9 cellular contexts compared by ENCODE assay signal in the genomic region with DNA sequence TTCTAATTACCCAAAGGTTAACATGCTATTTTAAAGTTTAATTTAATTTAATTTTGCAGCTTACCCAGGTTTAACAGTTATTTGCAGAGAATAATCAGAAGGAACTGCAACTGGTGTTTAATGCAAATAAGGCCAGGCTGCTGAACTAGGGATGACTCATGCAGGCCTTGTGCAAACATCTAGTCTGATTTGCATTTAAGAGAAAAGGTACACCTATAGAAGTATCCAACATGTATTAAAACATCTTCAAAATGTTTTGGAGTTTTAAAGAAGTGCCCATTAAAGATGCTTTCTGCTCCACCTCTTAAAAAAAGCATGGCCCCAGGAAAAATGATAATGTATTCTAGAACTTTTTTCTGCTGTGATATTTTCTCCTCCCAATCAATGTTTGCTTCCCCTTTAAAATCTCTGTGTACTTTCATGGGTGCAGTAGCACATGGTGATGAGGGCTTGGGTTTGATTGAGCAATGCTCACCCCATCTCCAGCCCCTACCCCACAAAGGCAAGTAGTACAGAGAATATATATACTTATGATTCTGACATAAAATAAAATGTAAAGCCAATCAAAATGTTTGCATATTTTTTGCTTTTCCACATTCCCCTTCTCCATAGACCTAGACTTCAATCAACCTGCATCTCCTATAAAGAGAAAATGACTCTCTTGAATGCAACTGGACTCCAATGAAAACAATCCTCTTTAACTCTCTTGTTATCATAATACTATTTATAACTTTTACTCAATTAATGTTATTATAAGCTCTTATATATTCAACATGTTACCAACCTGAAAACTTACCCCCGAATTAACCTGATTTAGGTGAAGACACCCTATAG. TPM values are rescaled to one million over a fixed set of nuclear protein-coding genes. Genes with fewer than 3 reads are reported as not detected.
DNase-seq lines count a peak whose midpoint lies in the region; ATAC-seq and TF ChIP-seq lines count a peak whose summit lies in the region.
"Had no signal": no experiment of that assay in that cellular context is flagged by ENCODE, and none has a peak within 500 bp of the region (broad histone marks: within the 10 kb centered on the region; RNA-seq: fewer than 3 reads in every experiment).

No MANE protein-coding gene starts in this region.

- ATAC-seq in GM19328 (IDR thresholded peaks at IDR 0.05; ENCODE audit: unreplicated experiment): peak; percentile 92
- peak; percentile 96 for ATAC-seq in HG03159 (IDR thresholded peaks at IDR 0.05; ENCODE audit: unreplicated experiment)

- DNase-seq in AG08395 (ENCODE audit: low spot score) (peak; percentile 14), NOMO-1 (lab: John Stamatoyannopoulos, UW; ENCODE audit: unreplicated experiment in 2 of 2) (peak; percentile 49 to 75), glomerular visceral epithelial cell (ENCODE audit: extremely low spot score) (peak; percentile 32), HUDEP-2 (lab: John Stamatoyannopoulos, UW; ENCODE audit: unreplicated experiment in 76 of 76) (no peak), suprapubic skin (ENCODE audit: low spot score in 2 of 2) (no peak), HK-2 (ENCODE audit: unreplicated experiment) (no peak)
- DNase-seq: DND-41 had no signal

- H3K27me3 ChIP-seq in suprapubic skin: no peaks in the 10 kb centered on the region

- H3K36me3 ChIP-seq in suprapubic skin: no peaks in the 10 kb centered on the region

- peaks cover 30% of the 10 kb centered on the region for H3K4me1 ChIP-seq in suprapubic skin

- no peak overlapping the region for H3K4me3 ChIP-seq in suprapubic skin

- no peak for TF ChIP-seq EP300 in suprapubic skin (IDR thresholded peaks at IDR 0.05)

- TF ChIP-seq POLR2A in suprapubic skin (IDR thresholded peaks at IDR 0.05): no peak

- H3K9me3 ChIP-seq in suprapubic skin: no peaks in the 10 kb centered on the region

- TF ChIP-seq CTCF in suprapubic skin (IDR thresholded peaks at IDR 0.05): no peak

- H3K27ac ChIP-seq in suprapubic skin: no peak overlapping the region

- 87% methylated on average over 1 of the region's 1 CpG for WGBS in suprapubic skin

RNA-seq across cellular contexts. Expression of gene ATP8B1, which starts 54.1 kb away (rescaled TPM):
- 10 to 100 TPM; 21.5 to 59.1 (median 26.0) TPM for total RNA-seq in suprapubic skin

Comparison
In these comparisons a context has a peak if more than half of its experiments do, and no peak if none do; other contexts are left out.
1. DNase-seq: peak in AG08395 (single experiment), NOMO-1 (2 of 2) and glomerular visceral epithelial cell (single experiment); none in HUDEP-2 (0 of 76), suprapubic skin (0 of 2) and HK-2 (single experiment).